Comparison of ENCODE assay signal across 14 cellular contexts in genomic region chr2:190765386-190766173, GRCh38.
A peak's percentile ranks its signal among the peaks of the same experiment; 100 is the strongest.
DNase-seq lines count a peak whose midpoint lies in the region; ATAC-seq, FAIRE-seq and TF ChIP-seq lines count a peak whose summit lies in the region.
"Had no signal": no experiment of that assay in that cellular context is flagged by ENCODE, and none has a peak within 500 bp of the region (broad histone marks: within the 10 kb centered on the region; RNA-seq: fewer than 3 reads in every experiment).

No MANE protein-coding gene starts in this region.

- no peak for TF ChIP-seq POLR2A in upper lobe of left lung (IDR thresholded peaks at IDR 0.05)

- H3K9me3 Mint-ChIP-seq in mesothelial cell of epicardium: no peaks in the 10 kb centered on the region

- H3K4me3 ChIP-seq in choroid plexus epithelial cell (ENCODE audit: low read depth, low read length) (no peak overlapping the region), upper lobe of left lung (no peak overlapping the region), pancreas (no peak overlapping the region)

- no peak for TF ChIP-seq EP300 in upper lobe of left lung (IDR thresholded peaks at IDR 0.05)

- peaks cover 40% of the 10 kb centered on the region for H3K4me1 Mint-ChIP-seq in mesothelial cell of epicardium

- H3K27ac ChIP-seq in upper lobe of left lung: no peak overlapping the region
- no peak overlapping the region for H3K27ac ChIP-seq in pancreas

- H3K4me1 ChIP-seq in upper lobe of left lung (no peaks in the 10 kb centered on the region), pancreas (no peaks in the 10 kb centered on the region)

- DNase-seq in Caki2 (ENCODE audit: low read depth) (peak; percentile 35), HPDE6-E6E7 (ENCODE audit: extremely low spot score) (peak; percentile 66), choroid plexus epithelial cell (ENCODE audit: low read depth) (peak; percentile 66), mesothelial cell of epicardium (ENCODE audit: low spot score in 2 of 2, unreplicated experiment in 2 of 2) (no peak), NCI-H526 (lab: John Stamatoyannopoulos, UW) (no peak), upper lobe of left lung (no peak), pancreas (no peak)
- DNase-seq in activated effector memory CD4-positive, alpha-beta T cell treated with anti-CD3 and anti-CD28 coated beads, Interleukin-2, amount 50 U/mL, for 16 hours: no peak
- DNase-seq: activated CD8-positive, alpha-beta memory T cell treated with anti-CD3 and anti-CD28 coated beads, Interleukin-2, amount 50 U/mL, for 4 hours; central memory CD4-positive, alpha-beta T cell; hypothalamus; NCI-H1092; stimulated activated naive CD4-positive, alpha-beta T cell treated with Interleukin-2 at 50 U/mL for 16 hours; T-helper 17 cell had no signal

- no peaks in the 10 kb centered on the region for H3K27me3 Mint-ChIP-seq in mesothelial cell of epicardium (ENCODE audit: low read depth)

- no peaks in the 10 kb centered on the region for H3K36me3 Mint-ChIP-seq in mesothelial cell of epicardium

- no peak overlapping the region for H3K4me3 Mint-ChIP-seq in mesothelial cell of epicardium
- H3K4me3 Mint-ChIP-seq: T-helper 17 cell had no signal

- in situ Hi-C loops in Caki2 (cut with HindIII; ENCODE audit: low pct_unique_long_range_greater_than_20kb, low sequenced_read_pairs): no loop called here

- H3K36me3 ChIP-seq in upper lobe of left lung (no peaks in the 10 kb centered on the region), pancreas (no peaks in the 10 kb centered on the region)

- H3K27me3 ChIP-seq in upper lobe of left lung: no peaks in the 10 kb centered on the region
- no peaks in the 10 kb centered on the region for H3K27me3 ChIP-seq in pancreas

- 85 to 86% methylated on average over 7 of the region's 7 CpGs for WGBS in upper lobe of left lung, 2 donors
- 87 to 92% methylated on average over 7 of the region's 7 CpGs for WGBS in pancreas, 2 donors

- H3K9me3 ChIP-seq in upper lobe of left lung (no peaks in the 10 kb centered on the region), pancreas (no peaks in the 10 kb centered on the region)

- H3K27ac Mint-ChIP-seq in mesothelial cell of epicardium: peak overlapping the region; percentile 81
- H3K27ac Mint-ChIP-seq: T-helper 17 cell had no signal

- ATAC-seq in upper lobe of left lung (ENCODE audit: low FRiP score in 2 of 2): no peak
- ATAC-seq in pancreas: no peak
- ATAC-seq: T-helper 17 cell had no signal

- FAIRE-seq in pancreas (lab: Jason Lieb, UNC): no peak

- TF ChIP-seq CTCF in choroid plexus epithelial cell (conservative IDR thresholded peaks at IDR 0.05; ENCODE audit: low read depth, low read length) (no peak), mesothelial cell of epicardium (IDR thresholded peaks at IDR 0.05; ENCODE audit: unreplicated experiment) (no peak), upper lobe of left lung (IDR thresholded peaks at IDR 0.05) (no peak), pancreas (IDR thresholded peaks at IDR 0.05) (no peak)

- intact Hi-C loops in pancreas (cut with DNase I): no loop called here

Comparison
In these comparisons a context has a peak if more than half of its experiments do, and no peak if none do; other contexts are left out.
1. DNase-seq: peak in Caki2 (single experiment), HPDE6-E6E7 (single experiment) and choroid plexus epithelial cell (single experiment); none in mesothelial cell of epicardium (0 of 2), NCI-H526 (0 of 2), upper lobe of left lung (0 of 2), activated effector memory CD4-positive, alpha-beta T cell treated with anti-CD3 and anti-CD28 coated beads, Interleukin-2, amount 50 U/mL, for 16 hours (single experiment) and pancreas (0 of 6).